ENCODE assay signal across 24 cellular contexts in genomic region chr5:65268520-65268919, GRCh38.
"Had no signal": no experiment of that assay in that cellular context is flagged by ENCODE, and none has a peak within 500 bp of the region (broad histone marks: within the 10 kb centered on the region; RNA-seq: fewer than 3 reads in every experiment).

No MANE protein-coding gene starts in this region.

- H3K27ac ChIP-seq: coronary artery, left lung, neural progenitor cell, parathyroid adenoma, prostate gland, sigmoid colon, skin epidermis, stomach, thoracic aorta, transverse colon had no signal

- ATAC-seq: left lung; natural killer cell treated with Interleukin-12 subunit alpha and Interleukin-12 subunit beta and Interleukin-15 and Interleukin-18, amount 100 ng/mL, for 72 hours had no signal

- H3K9me3 Mint-ChIP-seq: natural killer cell treated with Interleukin-12 subunit alpha and Interleukin-12 subunit beta and Interleukin-15 and Interleukin-18, amount 100 ng/mL, for 72 hours; neural progenitor cell had no signal

- H3K36me3 Mint-ChIP-seq: natural killer cell treated with Interleukin-12 subunit alpha and Interleukin-12 subunit beta and Interleukin-15 and Interleukin-18, amount 100 ng/mL, for 72 hours; neural progenitor cell had no signal

- H3K27me3 ChIP-seq: left lung, neural progenitor cell, sigmoid colon, stomach, transverse colon had no signal

- H3K4me3 Mint-ChIP-seq: natural killer cell treated with Interleukin-12 subunit alpha and Interleukin-12 subunit beta and Interleukin-15 and Interleukin-18, amount 100 ng/mL, for 72 hours; neural progenitor cell had no signal

- H3K4me1 Mint-ChIP-seq: neural progenitor cell had no signal

- H3K27ac Mint-ChIP-seq: natural killer cell treated with Interleukin-12 subunit alpha and Interleukin-12 subunit beta and Interleukin-15 and Interleukin-18, amount 100 ng/mL, for 72 hours; neural progenitor cell had no signal

- H3K4me3 ChIP-seq: coronary artery, left lung, lung, neural progenitor cell, prostate gland, sigmoid colon, skin epidermis, stomach, thoracic aorta, transverse colon had no signal

- H3K4me1 ChIP-seq: left lung, neural progenitor cell, parathyroid adenoma, prostate gland, sigmoid colon, stomach, transverse colon had no signal

- H3K9me3 ChIP-seq: left lung, prostate gland, sigmoid colon, stomach, thoracic aorta, transverse colon had no signal

- DNase-seq: central memory CD4-positive, alpha-beta T cell; effector CD4-positive, alpha-beta T cell; foreskin melanocyte; head of caudate nucleus; hippocampal formation; kidney glomerular epithelial cell; left lung; mesenchymal stem cell; midbrain; sigmoid colon; stimulated activated CD4-positive, alpha-beta T cell treated with anti-CD3 and anti-CD28 coated beads, Interleukin-2, amount 100 ng/mL, for 24 hours; stimulated activated CD4-positive, alpha-beta T cell treated with anti-CD3 and anti-CD28 coated beads, Interleukin-4, amount 100 ng/mL, for 4 hours; stimulated activated naive CD4-positive, alpha-beta T cell; stomach; substantia nigra; transverse colon had no signal
